In genomic region chr21:45550552-45551210, GRCh38 we compare ENCODE assay signal across 8 cellular contexts. TPM values are rescaled to one million over a fixed set of nuclear protein-coding genes. Genes with fewer than 3 reads are reported as not detected.
A peak's percentile ranks its signal among the peaks of the same experiment; 100 is the strongest.
DNase-seq lines count a peak whose midpoint lies in the region; ATAC-seq and TF ChIP-seq lines count a peak whose summit lies in the region.

No MANE protein-coding gene starts in this region.

- TF ChIP-seq CTCF in AG10803 (conservative IDR thresholded peaks at IDR 0.05; ENCODE audit: low read length) (no peak), heart left ventricle (IDR thresholded peaks at IDR 0.05) (no peak), stomach (IDR thresholded peaks at IDR 0.05) (no peak), mammary epithelial cell (conservative IDR thresholded peaks at IDR 0.05 in 1 of 2, IDR thresholded peaks at IDR 0.05 in 1 of 2; ENCODE audit: extremely low read depth in 1 of 2, insufficient read depth in 1 of 2, low read depth in 1 of 2, low read length in 2 of 2) (no peak)

- peak overlapping the region; percentile 93 for H3K27ac Mint-ChIP-seq in T-helper 17 cell

- 54 to 64% (median 57%) methylated on average over 17 of the region's 17 CpGs for WGBS in heart left ventricle, 4 donors
- WGBS in stomach, 5 donors: 40 to 55% (median 46%) methylated on average over 15 to 17 of the region's 17 CpGs
- 86% methylated on average over 12 of the region's 17 CpGs for WGBS in mammary epithelial cell (ENCODE audit: low coverage, missing lambda C conversion rate)

- ATAC-seq in GM21723 (IDR thresholded peaks at IDR 0.05; ENCODE audit: unreplicated experiment) (peak; percentile 54), T-helper 17 cell (peak; percentile 44), heart left ventricle (peak in 3 of 4 donors; percentile 38 to 68 (median 48))

- H3K4me1 Mint-ChIP-seq in T-helper 17 cell: peaks cover 39% of the 10 kb centered on the region

- H3K27me3 ChIP-seq in heart left ventricle: peaks cover 0 to 2% (median 0%) of the 10 kb centered on the region in 9 donors
- H3K27me3 ChIP-seq in stomach: peaks cover 0 to 16% (median 0%) of the 10 kb centered on the region in 3 donors
- H3K27me3 ChIP-seq in mammary epithelial cell (ENCODE audit: insufficient read depth, low read length): no peaks in the 10 kb centered on the region

- no peaks in the 10 kb centered on the region for H3K27me3 Mint-ChIP-seq in T-helper 17 cell

- DNase-seq in AG10803 (ENCODE audit: low read depth) (peak; percentile 17), T-helper 17 cell (no peak), heart left ventricle (peak in 2 of 5 donors; percentile 53 to 64), stomach (no peak), NCI-H128 (lab: John Stamatoyannopoulos, UW; ENCODE audit: unreplicated experiment) (no peak), mammary epithelial cell (no peak), occipital lobe (lab: John Stamatoyannopoulos, UW) (no peak)

- H3K27ac ChIP-seq in heart left ventricle (peak overlapping the region in 4 of 12 donors; percentile 19 to 92 (median 42)), stomach (peak overlapping the region in 4 of 5 donors; percentile 44 to 84 (median 62)), mammary epithelial cell (ENCODE audit: insufficient read depth, low read depth, low read length) (no peak overlapping the region)

- intact Hi-C loops in heart left ventricle (cut with DNase I): loop anchor here in 2 of 10 donors (10.0 kb wide), 1 partner anchor 374 kb away; no protein-coding TSS in a partner anchor
- intact Hi-C loops in stomach (cut with DNase I; ENCODE audit: low total_unique reads): no loop called here
- intact Hi-C loops in mammary epithelial cell (cut with micrococcal nuclease): loop anchor here (5.0 kb wide), 1 partner anchor 42 kb away; no protein-coding TSS in a partner anchor

- BruUV-seq in mammary epithelial cell (replicated peaks; lab: Mats Ljungman, UMichigan): no TSS peak

- dilution Hi-C loops in mammary epithelial cell (cut with HindIII; ENCODE audit: low sequenced_read_pairs): no loop called here

- H3K4me2 ChIP-seq in mammary epithelial cell (ENCODE audit: insufficient read depth, low read depth, low read length): no peak overlapping the region

- no peaks in the 10 kb centered on the region for H3K36me3 Mint-ChIP-seq in T-helper 17 cell (ENCODE audit: low read depth)

- H3K9me3 ChIP-seq in T-helper 17 cell (ENCODE audit: control insufficient read depth, low read length, poor library complexity, severe bottlenecking) (no peaks in the 10 kb centered on the region), heart left ventricle (no peaks in the 10 kb centered on the region), stomach (no peaks in the 10 kb centered on the region), mammary epithelial cell (replicated peaks; ENCODE audit: insufficient read depth, low read length) (no peaks in the 10 kb centered on the region)

- TF ChIP-seq POLR2A in heart left ventricle (IDR thresholded peaks at IDR 0.05) (no peak), stomach (IDR thresholded peaks at IDR 0.05) (no peak)

- H3K4me3 ChIP-seq in AG10803 (ENCODE audit: low read length) (no peak overlapping the region), heart left ventricle (peak overlapping the region in 1 of 12 donors; percentile 10), stomach (no peak overlapping the region), mammary epithelial cell (replicated peaks in 1 of 3; ENCODE audit: insufficient read depth in 1 of 3, low read depth in 2 of 3, low read length in 3 of 3) (no peak overlapping the region)

- H3K4me1 ChIP-seq in heart left ventricle: peaks cover 0 to 37% (median 2%) of the 10 kb centered on the region in 12 donors
- peaks cover 3 to 30% (median 17%) of the 10 kb centered on the region in 4 donors for H3K4me1 ChIP-seq in stomach
- H3K4me1 ChIP-seq in mammary epithelial cell (ENCODE audit: insufficient read depth, low read length): peaks cover 7% of the 10 kb centered on the region

- no peak for TF ChIP-seq EP300 in stomach (IDR thresholded peaks at IDR 0.05)

- H3K9ac ChIP-seq in mammary epithelial cell (ENCODE audit: insufficient read depth, low read length): no peak overlapping the region

- CTCF ChIA-PET in mammary epithelial cell (lab: Charles Lee; ENCODE audit: low non-redundant PET): no interaction called here

- no peaks in the 10 kb centered on the region for H3K79me2 ChIP-seq in mammary epithelial cell (ENCODE audit: insufficient read depth, low read length)

- peak overlapping the region; percentile 91 for H3K4me3 Mint-ChIP-seq in T-helper 17 cell

- H4K20me1 ChIP-seq in mammary epithelial cell (ENCODE audit: insufficient read depth, low read length): no peaks in the 10 kb centered on the region

- H2AFZ ChIP-seq in mammary epithelial cell (ENCODE audit: low read depth, low read length): no peak overlapping the region

- in situ Hi-C loops in mammary epithelial cell (cut with MboI; ENCODE audit: low sequenced_read_pairs in 2 of 2): loop anchor here in 1 of 2 donors (10.0 kb wide), 1 partner anchor 274 kb away; no protein-coding TSS in a partner anchor

- H3K36me3 ChIP-seq in heart left ventricle (no peaks in the 10 kb centered on the region), stomach (no peaks in the 10 kb centered on the region), mammary epithelial cell (ENCODE audit: insufficient read depth, low read length) (no peaks in the 10 kb centered on the region)

RNA-seq across cellular contexts. Expression of gene SLC19A1, which starts 8.4 kb away (rescaled TPM):
- total RNA-seq in T-helper 17 cell: 10 to 100 TPM; 10.8 to 13.7 TPM
- total RNA-seq in heart left ventricle: 1 to 10 TPM; 2.4 to 7.0 (median 3.0) TPM
- 1 to 10 TPM; 3.5 to 4.3 TPM for polyA plus RNA-seq in heart left ventricle
- total RNA-seq in stomach: 10 to 100 TPM in 1 of 5 donors, 1 to 10 TPM in 4; 3.1 to 23.3 (median 3.9) TPM
- polyA plus RNA-seq in stomach: 1 to 10 TPM; 2.9 to 9.9 (median 6.7) TPM
- 10 to 100 TPM in 1 of 2 donors, 1 to 10 TPM in 1; 3.7 to 15.6 TPM for total RNA-seq in mammary epithelial cell
- 10.7 TPM for polyA plus RNA-seq in mammary epithelial cell
- 8.7 TPM for polyA minus RNA-seq in mammary epithelial cell
- 10.8 TPM for total RNA-seq in occipital lobe
